In genomic region chr18:69980982-69981804, GRCh38 we compare ENCODE assay signal across 17 cellular contexts. TPM values are rescaled to one million over a fixed set of nuclear protein-coding genes. Genes with fewer than 3 reads are reported as not detected.
DNase-seq lines count a peak whose midpoint lies in the region; ATAC-seq and TF ChIP-seq lines count a peak whose summit lies in the region.
"Had no signal": no experiment of that assay in that cellular context is flagged by ENCODE, and none has a peak within 500 bp of the region (broad histone marks: within the 10 kb centered on the region; RNA-seq: fewer than 3 reads in every experiment).

No MANE protein-coding gene starts in this region.

- H2AFZ ChIP-seq in OCI-LY3 (ENCODE audit: low read depth, low read length) (no peak overlapping the region), neuronal stem cell (ENCODE audit: low read length) (no peak overlapping the region)

- no peaks in the 10 kb centered on the region for H3K27me3 Mint-ChIP-seq in activated CD4-positive, alpha-beta T cell treated with anti-CD3 and anti-CD28 coated beads, Interleukin-2, amount 10 ng/mL, durations not matched to agents 24 days and 14 days
- no peaks in the 10 kb centered on the region for H3K27me3 Mint-ChIP-seq in memory B cell

- no peak overlapping the region for H2BK120ac ChIP-seq in neuronal stem cell (ENCODE audit: low read depth, low read length)

- no peak overlapping the region for H3K14ac ChIP-seq in neuronal stem cell (ENCODE audit: low read length)

- no peak overlapping the region for H2BK5ac ChIP-seq in neuronal stem cell (ENCODE audit: low read length)

- peak; percentile 45 for DNase-seq in activated CD4-positive, alpha-beta T cell treated with anti-CD3 and anti-CD28 coated beads, Interleukin-2, amount 10 ng/mL, durations not matched to agents 24 days and 14 days
- DNase-seq in activated CD4-positive, alpha-beta T cell treated with anti-CD3 and anti-CD28 coated beads, Interleukin-2, amount 50 U/mL, for 4 hours, result no peak
- DNase-seq in memory B cell (ENCODE audit: low spot score in 2 of 2) (no peak), neuronal stem cell (ENCODE audit: low spot score) (no peak), brain microvascular endothelial cell (no peak), Right ventricle myocardium inferior (ENCODE audit: missing footprints) (no peak)
- DNase-seq: activated CD8-positive, alpha-beta memory T cell treated with anti-CD3 and anti-CD28 coated beads for 24 hours; H7; Karpas-422; NCI-H1694 treated with DMSO at 0.1 percent for 48 hours; NCI-H526 treated with DMSO at 0.1 percent for 48 hours; stimulated activated CD4-positive, alpha-beta T cell treated with anti-CD3 and anti-CD28 coated beads, Interleukin-4, amount 100 ng/mL, for 24 hours had no signal

- H3K27me3 ChIP-seq in OCI-LY3 (ENCODE audit: low read depth, low read length), result no peaks in the 10 kb centered on the region
- no peaks in the 10 kb centered on the region for H3K27me3 ChIP-seq in neuronal stem cell (ENCODE audit: control insufficient read depth in 3 of 3, insufficient read depth in 3 of 3, low read depth in 1 of 3, low read length in 3 of 3)
- no peaks in the 10 kb centered on the region for H3K27me3 ChIP-seq in brain microvascular endothelial cell (replicated peaks)
- H3K27me3 ChIP-seq: gastroesophageal sphincter had no signal

- no peak overlapping the region for H2AK5ac ChIP-seq in neuronal stem cell (ENCODE audit: low read depth, low read length)

- H3K4me1 ChIP-seq in OCI-LY3 (ENCODE audit: low read length), result peaks cover 54% of the 10 kb centered on the region
- H3K4me1 ChIP-seq in neuronal stem cell (ENCODE audit: control insufficient read depth in 2 of 2, insufficient read depth in 1 of 2, low read depth in 1 of 2, low read length in 2 of 2), result peaks cover 0 to 3% of the 10 kb centered on the region in 2 donors
- H3K4me1 ChIP-seq: A549, gastroesophageal sphincter had no signal

- H3K9me3 Mint-ChIP-seq in activated CD4-positive, alpha-beta T cell treated with anti-CD3 and anti-CD28 coated beads, Interleukin-2, amount 10 ng/mL, durations not matched to agents 24 days and 14 days, result peaks cover 5% of the 10 kb centered on the region
- peaks cover 3% of the 10 kb centered on the region for H3K9me3 Mint-ChIP-seq in memory B cell

- H3K36me3 ChIP-seq in OCI-LY3 (replicated peaks; ENCODE audit: low read depth, low read length) (peaks cover 34% of the 10 kb centered on the region), neuronal stem cell (replicated peaks in 1 of 2; ENCODE audit: control insufficient read depth in 2 of 2, insufficient read depth in 2 of 2, low read length in 2 of 2) (no peaks in the 10 kb centered on the region), brain microvascular endothelial cell (replicated peaks) (no peaks in the 10 kb centered on the region)

- peak overlapping the region; percentile 51 for H3K27ac Mint-ChIP-seq in activated CD4-positive, alpha-beta T cell treated with anti-CD3 and anti-CD28 coated beads, Interleukin-2, amount 10 ng/mL, durations not matched to agents 24 days and 14 days
- peak overlapping the region; percentile 36 for H3K27ac Mint-ChIP-seq in memory B cell

- H2BK15ac ChIP-seq in neuronal stem cell (ENCODE audit: low read length), result no peak overlapping the region

- in situ Hi-C loops in brain microvascular endothelial cell (cut with HindIII; ENCODE audit: low pct_ligation_motif_present, low sequenced_read_pairs), result no loop called here

- peaks cover 34% of the 10 kb centered on the region for H3K4me1 Mint-ChIP-seq in activated CD4-positive, alpha-beta T cell treated with anti-CD3 and anti-CD28 coated beads, Interleukin-2, amount 10 ng/mL, durations not matched to agents 24 days and 14 days
- peaks cover 14% of the 10 kb centered on the region for H3K4me1 Mint-ChIP-seq in memory B cell

- H3K18ac ChIP-seq in neuronal stem cell (ENCODE audit: low read length), result no peak overlapping the region

- no peak overlapping the region for H2BK12ac ChIP-seq in neuronal stem cell (ENCODE audit: low read length)

- H3K4me3 Mint-ChIP-seq in activated CD4-positive, alpha-beta T cell treated with anti-CD3 and anti-CD28 coated beads, Interleukin-2, amount 10 ng/mL, durations not matched to agents 24 days and 14 days, result peak overlapping the region; percentile 34
- H3K4me3 Mint-ChIP-seq in memory B cell, result no peak overlapping the region

- TF ChIP-seq CTCF in OCI-LY3 (IDR thresholded peaks at IDR 0.05; ENCODE audit: low read depth, low read length) (no peak), brain microvascular endothelial cell (IDR thresholded peaks at IDR 0.05; ENCODE audit: low read depth, low read length, missing control alignments) (no peak)

- ATAC-seq in GM19395 (IDR thresholded peaks at IDR 0.05; ENCODE audit: unreplicated experiment) (peak; percentile 39), memory B cell (ENCODE audit: low read depth) (no peak), Right ventricle myocardium inferior (no peak)
- ATAC-seq: A549, gastroesophageal sphincter had no signal

- peaks cover 25% of the 10 kb centered on the region for H3K36me3 Mint-ChIP-seq in activated CD4-positive, alpha-beta T cell treated with anti-CD3 and anti-CD28 coated beads, Interleukin-2, amount 10 ng/mL, durations not matched to agents 24 days and 14 days (ENCODE audit: low read depth)
- peaks cover 12% of the 10 kb centered on the region for H3K36me3 Mint-ChIP-seq in memory B cell

- H3K4me2 ChIP-seq in OCI-LY3 (ENCODE audit: low read length) (peak overlapping the region; percentile 57), neuronal stem cell (ENCODE audit: insufficient read depth, low read length, poor library complexity, severe bottlenecking) (no peak overlapping the region)
- H3K4me2 ChIP-seq: A549 had no signal

- H4K8ac ChIP-seq in neuronal stem cell (ENCODE audit: low read depth, low read length), result no peak overlapping the region

- H3K27ac ChIP-seq in OCI-LY3 (ENCODE audit: low read length) (peak overlapping the region; percentile 88), neuronal stem cell (replicated peaks; ENCODE audit: low read length) (no peak overlapping the region), brain microvascular endothelial cell (no peak overlapping the region)
- H3K27ac ChIP-seq: A549, gastroesophageal sphincter, RWPE1 had no signal

- H3K9ac ChIP-seq in OCI-LY3 (ENCODE audit: low read length) (peak overlapping the region; percentile 25), neuronal stem cell (ENCODE audit: low read depth, low read length, poor library complexity) (no peak overlapping the region)

- no peaks in the 10 kb centered on the region for H3K79me1 ChIP-seq in neuronal stem cell (ENCODE audit: low read depth, low read length)

- peak overlapping the region; percentile 8 for H3K4me3 ChIP-seq in OCI-LY3 (ENCODE audit: low read length)
- no peak overlapping the region for H3K4me3 ChIP-seq in neuronal stem cell (ENCODE audit: low read length in 2 of 2)
- H3K4me3 ChIP-seq in brain microvascular endothelial cell (ENCODE audit: low read depth, low read length), result no peak overlapping the region
- H3K4me3 ChIP-seq: A549, gastroesophageal sphincter had no signal

- intact Hi-C loops in activated CD4-positive, alpha-beta T cell treated with anti-CD3 and anti-CD28 coated beads, Interleukin-2, amount 10 ng/mL, durations not matched to agents 24 days and 14 days (cut with micrococcal nuclease), result loop anchor here (1.0 kb wide), 1 partner anchor 36 kb away; no protein-coding TSS in a partner anchor
- intact Hi-C loops in Right ventricle myocardium inferior (cut with DNase I), result no loop called here

- no peak overlapping the region for H3K23ac ChIP-seq in neuronal stem cell (ENCODE audit: low read depth, low read length, poor library complexity)

- no peaks in the 10 kb centered on the region for H3K79me2 ChIP-seq in OCI-LY3 (ENCODE audit: low read length)

- H3K9me3 ChIP-seq in OCI-LY3 (ENCODE audit: insufficient read depth, low read length), result no peaks in the 10 kb centered on the region
- peaks cover 0 to 9% of the 10 kb centered on the region in 2 donors for H3K9me3 ChIP-seq in neuronal stem cell (replicated peaks in 1 of 2; ENCODE audit: control insufficient read depth in 2 of 2, insufficient read depth in 1 of 2, low read depth in 1 of 2, low read length in 2 of 2)

- no peak overlapping the region for H4K91ac ChIP-seq in neuronal stem cell (ENCODE audit: low read depth, low read length, poor library complexity)

- WGBS in neuronal stem cell (ENCODE audit: extremely low coverage in 2 of 2, insufficient read length in 2 of 2, insufficient replicate concordance in 1 of 2), 2 donors, result no CpG with 5 or more reads among the region's 3 CpGs

- H4K20me1 ChIP-seq in OCI-LY3 (ENCODE audit: insufficient read depth, low read length), result no peaks in the 10 kb centered on the region

- H3K4ac ChIP-seq in neuronal stem cell (ENCODE audit: low read length), result no peak overlapping the region

RNA-seq across cellular contexts. Expression of gene CD226, which starts 33.5 kb away (rescaled TPM):
- 121 and 123 TPM in 2 replicates for total RNA-seq in activated CD4-positive, alpha-beta T cell treated with anti-CD3 and anti-CD28 coated beads, Interleukin-2, amount 10 ng/mL, durations not matched to agents 24 days and 14 days
- polyA plus RNA-seq in neuronal stem cell (2013, experiment 1 of 2), result 0.03 TPM
- polyA plus RNA-seq in neuronal stem cell (2013, experiment 2 of 2), result 0.01 TPM
- total RNA-seq in Right ventricle myocardium inferior, result 0.95 TPM
- total RNA-seq: H7 had no signal

Comparison
In these comparisons a context has a peak if more than half of its experiments do, and no peak if none do; other contexts are left out.
1. RNA of gene CD226, which starts 33.5 kb away (total RNA-seq): 121 to 123 TPM in activated CD4-positive, alpha-beta T cell treated with anti-CD3 and anti-CD28 coated beads, Interleukin-2, amount 10 ng/mL, durations not matched to agents 24 days and 14 days; 0.95 TPM in Right ventricle myocardium inferior (single experiment); every median in the first group is over 10 times any median in the second.